ENCODE assay signal across 2 cellular contexts in genomic region chr1:37389327-37389726, GRCh38.
A peak's percentile ranks its signal among the peaks of the same experiment; 100 is the strongest.
TF ChIP-seq lines count a peak whose summit lies in the region.

No MANE protein-coding gene starts in this region.

TF ChIP-seq in HepG2, 621 proteins besides CTCF, POLR2A, EP300 and RAD21:
- TF ChIP-seq ZNF629 (CRISPR knock-in tag; conservative IDR thresholded peaks at IDR 0.05) = peak; percentile 53; the same call in 1 of the 2 replicates
- no peak for TF ChIP-seq DNMT3B (CRISPR knock-in tag; conservative IDR thresholded peaks at IDR 0.05)
TF ChIP-seq in HepG2: peak in this region for 1.

TF ChIP-seq in K562, 482 proteins besides CTCF, POLR2A, EP300 and RAD21:
- TF ChIP-seq FOXA3 (CRISPR knock-in tag; conservative IDR thresholded peaks at IDR 0.05 in 1 of 2, IDR thresholded peaks at IDR 0.05 in 1 of 2) (no peak), TAF15 (IDR thresholded peaks at IDR 0.05; ENCODE audit: low read depth, low read length) (no peak), CREB3L1 (IDR thresholded peaks at IDR 0.05; ENCODE audit: borderline replicate concordance, low read depth) (no peak), GABPB1 (CRISPR knock-in tag; IDR thresholded peaks at IDR 0.05) (no peak), ADNP (tag; IDR thresholded peaks at IDR 0.05) (no peak), RBM25 (IDR thresholded peaks at IDR 0.05; ENCODE audit: low read depth, low read length, severe bottlenecking) (peak; percentile 65)
